In genomic region chrX:97066381-97066780, GRCh38 we compare ENCODE assay signal across 29 cellular contexts.
"Had no signal": no experiment of that assay in that cellular context is flagged by ENCODE, and none has a peak within 500 bp of the region (broad histone marks: within the 10 kb centered on the region; RNA-seq: fewer than 3 reads in every experiment).

No MANE protein-coding gene starts in this region.

- H3K27ac ChIP-seq: ovary, parathyroid adenoma, psoas muscle, right lobe of liver, sigmoid colon, stomach, thoracic aorta, thyroid gland, tibial nerve, upper lobe of left lung, vagina had no signal

- H3K4me1 ChIP-seq: parathyroid adenoma, psoas muscle, right lobe of liver, sigmoid colon, stomach, thyroid gland, tibial nerve, upper lobe of left lung, vagina had no signal

- H3K27me3 Mint-ChIP-seq: naive thymus-derived CD8-positive, alpha-beta T cell; natural killer cell treated with Interleukin-12 subunit alpha and Interleukin-12 subunit beta and Interleukin-15 and Interleukin-18, amount 100 ng/mL, for 72 hours; progenitor cell of endocrine pancreas; stimulated activated naive B cell treated with anti-CD40 and anti-IgM and Interleukin-4, amounts not matched to agents 10 μg/mL and 1 μg/mL and 100 μg/mL, for 72 hours; stimulated activated naive CD8-positive, alpha-beta T cell treated with anti-CD3 and anti-CD28 coated beads, Interleukin-15, Interleukin-2, amounts not matched to agents 100 ng/mL and 50 ng/mL, for 24 hours had no signal

- H3K79me2 ChIP-seq: parathyroid adenoma had no signal

- H3K9me3 ChIP-seq: ovary, psoas muscle, sigmoid colon, stomach, thoracic aorta, thyroid gland, tibial nerve, upper lobe of left lung, vagina had no signal

- H3K4me3 Mint-ChIP-seq: naive thymus-derived CD8-positive, alpha-beta T cell; natural killer cell treated with Interleukin-12 subunit alpha and Interleukin-12 subunit beta and Interleukin-15 and Interleukin-18, amount 100 ng/mL, for 72 hours; nephron progenitor cell; neural crest cell; stimulated activated effector memory CD8-positive, alpha-beta T cell treated with anti-CD3 and anti-CD28 coated beads, Interleukin-12 subunit alpha, Interleukin-12 subunit beta, amount 100 ng/mL, for 72 hours; stimulated activated naive B cell treated with anti-CD40 and anti-IgM and Interleukin-4, amounts not matched to agents 10 μg/mL and 1 μg/mL and 100 μg/mL, for 72 hours; stimulated activated naive CD8-positive, alpha-beta T cell treated with anti-CD3 and anti-CD28 coated beads, Interleukin-15, Interleukin-2, amounts not matched to agents 100 ng/mL and 50 ng/mL, for 24 hours had no signal

- H3K36me3 Mint-ChIP-seq: naive thymus-derived CD8-positive, alpha-beta T cell; natural killer cell treated with Interleukin-12 subunit alpha and Interleukin-12 subunit beta and Interleukin-15 and Interleukin-18, amount 100 ng/mL, for 72 hours; stimulated activated effector memory CD8-positive, alpha-beta T cell treated with anti-CD3 and anti-CD28 coated beads, Interleukin-12 subunit alpha, Interleukin-12 subunit beta, amount 100 ng/mL, for 72 hours; stimulated activated naive B cell treated with anti-CD40 and anti-IgM and Interleukin-4, amounts not matched to agents 10 μg/mL and 1 μg/mL and 100 μg/mL, for 72 hours had no signal

- H3K9me3 Mint-ChIP-seq: naive thymus-derived CD8-positive, alpha-beta T cell; natural killer cell treated with Interleukin-12 subunit alpha and Interleukin-12 subunit beta and Interleukin-15 and Interleukin-18, amount 100 ng/mL, for 72 hours; nephron progenitor cell; neural crest cell; stimulated activated effector memory CD8-positive, alpha-beta T cell treated with anti-CD3 and anti-CD28 coated beads, Interleukin-12 subunit alpha, Interleukin-12 subunit beta, amount 100 ng/mL, for 72 hours; stimulated activated naive B cell treated with anti-CD40 and anti-IgM and Interleukin-4, amounts not matched to agents 10 μg/mL and 1 μg/mL and 100 μg/mL, for 72 hours had no signal

- H3K27me3 ChIP-seq: ovary, right lobe of liver, sigmoid colon, stomach, thyroid gland, tibial nerve, upper lobe of left lung, vagina had no signal

- H3K9ac ChIP-seq: parathyroid adenoma had no signal

- H3K27ac Mint-ChIP-seq: naive thymus-derived CD8-positive, alpha-beta T cell; natural killer cell treated with Interleukin-12 subunit alpha and Interleukin-12 subunit beta and Interleukin-15 and Interleukin-18, amount 100 ng/mL, for 72 hours; nephron progenitor cell; progenitor cell of endocrine pancreas; stimulated activated effector memory CD8-positive, alpha-beta T cell treated with anti-CD3 and anti-CD28 coated beads, Interleukin-12 subunit alpha, Interleukin-12 subunit beta, amount 100 ng/mL, for 72 hours; stimulated activated naive B cell treated with anti-CD40 and anti-IgM and Interleukin-4, amounts not matched to agents 10 μg/mL and 1 μg/mL and 100 μg/mL, for 72 hours; stimulated activated naive CD8-positive, alpha-beta T cell treated with anti-CD3 and anti-CD28 coated beads, Interleukin-15, Interleukin-2, amounts not matched to agents 100 ng/mL and 50 ng/mL, for 24 hours had no signal

- H2AFZ ChIP-seq: parathyroid adenoma had no signal

- H3K36me3 ChIP-seq: ovary, right lobe of liver, sigmoid colon, stomach, thoracic aorta, thyroid gland, tibial nerve, upper lobe of left lung, vagina had no signal

- H3K4me3 ChIP-seq: ovary, psoas muscle, right lobe of liver, sigmoid colon, stomach, thoracic aorta, thyroid gland, tibial nerve, upper lobe of left lung, vagina had no signal

- ATAC-seq: naive thymus-derived CD8-positive, alpha-beta T cell; natural killer cell treated with Interleukin-12 subunit alpha and Interleukin-12 subunit beta and Interleukin-15 and Interleukin-18, amount 100 ng/mL, for 72 hours; psoas muscle; right cardiac atrium; right lobe of liver; stimulated activated effector memory CD8-positive, alpha-beta T cell treated with anti-CD3 and anti-CD28 coated beads, Interleukin-12 subunit alpha, Interleukin-12 subunit beta, amount 100 ng/mL, for 72 hours; stimulated activated naive B cell treated with anti-CD40 and anti-IgM and Interleukin-4, amounts not matched to agents 10 μg/mL and 1 μg/mL and 100 μg/mL, for 72 hours had no signal

- DNase-seq: naive thymus-derived CD8-positive, alpha-beta T cell; nephron progenitor cell; occipital lobe; ovary; posterior cingulate gyrus; psoas muscle; right cardiac atrium; right lobe of liver; sigmoid colon; small intestine; stimulated activated CD4-positive, alpha-beta T cell treated with anti-CD3 and anti-CD28 coated beads, Interleukin-15, amount 100 ng/mL, for 24 hours; stimulated activated CD4-positive, alpha-beta T cell treated with anti-CD3 and anti-CD28 coated beads, Interleukin-2, amount 100 ng/mL, for 24 hours; stimulated activated CD4-positive, alpha-beta T cell treated with anti-CD3 and anti-CD28 coated beads, Interleukin-2, amount 100 ng/mL, for 48 hours; stimulated activated CD4-positive, alpha-beta T cell treated with anti-CD3 and anti-CD28 coated beads, Interleukin-4, amount 100 ng/mL, for 24 hours; stimulated activated naive B cell treated with anti-CD40 and anti-IgM and Interleukin-4, amounts not matched to agents 10 μg/mL and 1 μg/mL and 100 μg/mL, for 72 hours; stimulated activated naive CD4-positive, alpha-beta T cell treated with Interleukin-2 at 50 U/mL for 16 hours; stomach; thyroid gland; upper lobe of left lung had no signal

- H3K4me1 Mint-ChIP-seq: nephron progenitor cell; stimulated activated effector memory CD8-positive, alpha-beta T cell treated with anti-CD3 and anti-CD28 coated beads, Interleukin-12 subunit alpha, Interleukin-12 subunit beta, amount 100 ng/mL, for 72 hours had no signal

- FAIRE-seq: urothelium cell line had no signal
